Comparison of ENCODE assay signal across 2 cellular contexts in the genomic region with DNA sequence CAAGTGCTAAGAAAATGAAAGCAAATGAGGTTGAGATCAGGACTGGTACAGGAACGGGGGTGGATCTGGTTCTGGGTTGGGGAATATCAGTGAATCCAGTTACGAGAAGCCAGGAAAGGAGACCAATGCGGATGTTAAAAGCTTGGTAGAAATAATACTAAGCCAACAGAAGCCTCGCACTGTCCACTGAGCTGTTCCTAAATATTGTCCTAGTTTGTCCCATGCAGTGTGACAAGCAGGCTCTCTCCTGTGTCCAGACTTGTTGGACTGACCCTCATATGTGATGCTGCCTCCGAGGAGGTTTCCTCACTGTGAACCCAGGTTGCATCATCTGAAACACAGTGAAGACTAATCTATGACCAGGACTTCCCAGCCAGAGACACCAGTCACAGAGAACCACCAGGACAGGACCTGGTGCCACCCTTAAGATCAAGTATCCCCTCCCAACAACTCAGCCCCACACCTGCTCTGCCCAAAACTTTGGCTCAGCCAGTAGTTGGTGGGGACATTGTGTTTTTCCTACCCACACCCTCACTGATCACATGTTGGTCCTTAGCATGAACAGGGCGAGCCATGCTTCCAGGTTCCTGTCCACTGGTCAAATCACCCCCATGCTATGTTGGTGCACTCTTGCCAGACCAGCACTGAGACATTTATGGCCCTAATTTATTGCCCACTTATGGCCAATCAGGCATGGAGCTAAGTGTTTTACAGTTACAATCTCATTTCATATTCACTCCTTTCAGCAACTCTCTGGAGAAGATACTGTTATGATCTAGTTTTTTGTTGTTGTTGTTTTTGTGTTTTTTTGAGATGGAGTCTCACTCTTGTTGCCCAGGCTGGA.
A peak's percentile ranks its signal among the peaks of the same experiment; 100 is the strongest.
TF ChIP-seq lines count a peak whose summit lies in the region.

No MANE protein-coding gene starts in this region.

TF ChIP-seq in HCT116, 20 proteins besides CTCF, POLR2A, EP300 and RAD21:
- 0 out of 2 replicates have a peak, but pooled peaks have one; percentile 11 for TF ChIP-seq POLR2AphosphoS5 (IDR thresholded peaks at IDR 0.05; ENCODE audit: low read depth, low read length)
- peak; percentile 83 for TF ChIP-seq CEBPB (IDR thresholded peaks at IDR 0.05; ENCODE audit: low read depth)
- TF ChIP-seq ATF3 (IDR thresholded peaks at IDR 0.05), result no peak

TF ChIP-seq in HepG2, 621 proteins besides CTCF, POLR2A, EP300 and RAD21 (continued from another document and continues in another):
- 0 out of 2 replicates have a peak, but pooled peaks have one; percentile 31 for TF ChIP-seq RFXAP (CRISPR knock-in tag; IDR thresholded peaks at IDR 0.05; ENCODE audit: borderline replicate concordance)
- TF ChIP-seq ZGPAT (CRISPR knock-in tag; IDR thresholded peaks at IDR 0.05), result 0 out of 2 replicates have a peak, but pooled peaks have one; percentile 37
- peak; percentile 53; the same call in 1 of the 2 replicates for TF ChIP-seq FOSL2 (CRISPR knock-in tag; IDR thresholded peaks at IDR 0.05)
- TF ChIP-seq ZNF644 (CRISPR knock-in tag; IDR thresholded peaks at IDR 0.05; ENCODE audit: low read depth), result peak; percentile 49; the same call in 1 of the 2 replicates
- TF ChIP-seq ARID5B (CRISPR knock-in tag; IDR thresholded peaks at IDR 0.05), result 0 out of 2 replicates have a peak, but pooled peaks have one; percentile 5
- TF ChIP-seq ZNF800 (CRISPR knock-in tag; IDR thresholded peaks at IDR 0.05), result no peak; the same call in 1 of the 2 replicates
- TF ChIP-seq LCORL (IDR thresholded peaks at IDR 0.05), result no peak
- TF ChIP-seq LCORL (CRISPR knock-in tag; IDR thresholded peaks at IDR 0.05), result no peak
- TF ChIP-seq, protein P1, sequence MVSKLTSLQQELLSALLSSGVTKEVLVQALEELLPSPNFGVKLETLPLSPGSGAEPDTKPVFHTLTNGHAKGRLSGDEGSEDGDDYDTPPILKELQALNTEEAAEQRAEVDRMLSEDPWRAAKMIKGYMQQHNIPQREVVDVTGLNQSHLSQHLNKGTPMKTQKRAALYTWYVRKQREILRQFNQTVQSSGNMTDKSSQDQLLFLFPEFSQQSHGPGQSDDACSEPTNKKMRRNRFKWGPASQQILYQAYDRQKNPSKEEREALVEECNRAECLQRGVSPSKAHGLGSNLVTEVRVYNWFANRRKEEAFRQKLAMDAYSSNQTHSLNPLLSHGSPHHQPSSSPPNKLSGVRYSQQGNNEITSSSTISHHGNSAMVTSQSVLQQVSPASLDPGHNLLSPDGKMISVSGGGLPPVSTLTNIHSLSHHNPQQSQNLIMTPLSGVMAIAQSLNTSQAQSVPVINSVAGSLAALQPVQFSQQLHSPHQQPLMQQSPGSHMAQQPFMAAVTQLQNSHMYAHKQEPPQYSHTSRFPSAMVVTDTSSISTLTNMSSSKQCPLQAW (CRISPR knock-in tag; IDR thresholded peaks at IDR 0.05), result peak; percentile 43; the same call in 1 of the 2 replicates
- no peak for TF ChIP-seq ZNF776 (CRISPR knock-in tag; IDR thresholded peaks at IDR 0.05)
- TF ChIP-seq ZFAT (CRISPR knock-in tag; conservative IDR thresholded peaks at IDR 0.05), result 0 out of 2 replicates have a peak, but pooled peaks have one; percentile 50
- TF ChIP-seq, protein P2, sequence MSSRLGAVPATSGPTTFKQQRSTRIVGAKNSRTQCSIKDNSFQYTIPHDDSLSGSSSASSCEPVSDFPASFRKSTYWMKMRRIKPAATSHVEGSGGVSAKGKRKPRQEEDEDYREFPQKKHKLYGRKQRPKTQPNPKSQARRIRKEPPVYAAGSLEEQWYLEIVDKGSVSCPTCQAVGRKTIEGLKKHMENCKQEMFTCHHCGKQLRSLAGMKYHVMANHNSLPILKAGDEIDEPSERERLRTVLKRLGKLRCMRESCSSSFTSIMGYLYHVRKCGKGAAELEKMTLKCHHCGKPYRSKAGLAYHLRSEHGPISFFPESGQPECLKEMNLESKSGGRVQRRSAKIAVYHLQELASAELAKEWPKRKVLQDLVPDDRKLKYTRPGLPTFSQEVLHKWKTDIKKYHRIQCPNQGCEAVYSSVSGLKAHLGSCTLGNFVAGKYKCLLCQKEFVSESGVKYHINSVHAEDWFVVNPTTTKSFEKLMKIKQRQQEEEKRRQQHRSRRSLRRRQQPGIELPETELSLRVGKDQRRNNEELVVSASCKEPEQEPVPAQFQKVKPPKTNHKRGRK (CRISPR knock-in tag; IDR thresholded peaks at IDR 0.05), result no peak
- TF ChIP-seq KLF9 (CRISPR knock-in tag; IDR thresholded peaks at IDR 0.05; ENCODE audit: low read depth), result no peak
- no peak for TF ChIP-seq KDM2A (CRISPR knock-in tag; IDR thresholded peaks at IDR 0.05; ENCODE audit: borderline replicate concordance, low read depth)
- TF ChIP-seq, protein P3, sequence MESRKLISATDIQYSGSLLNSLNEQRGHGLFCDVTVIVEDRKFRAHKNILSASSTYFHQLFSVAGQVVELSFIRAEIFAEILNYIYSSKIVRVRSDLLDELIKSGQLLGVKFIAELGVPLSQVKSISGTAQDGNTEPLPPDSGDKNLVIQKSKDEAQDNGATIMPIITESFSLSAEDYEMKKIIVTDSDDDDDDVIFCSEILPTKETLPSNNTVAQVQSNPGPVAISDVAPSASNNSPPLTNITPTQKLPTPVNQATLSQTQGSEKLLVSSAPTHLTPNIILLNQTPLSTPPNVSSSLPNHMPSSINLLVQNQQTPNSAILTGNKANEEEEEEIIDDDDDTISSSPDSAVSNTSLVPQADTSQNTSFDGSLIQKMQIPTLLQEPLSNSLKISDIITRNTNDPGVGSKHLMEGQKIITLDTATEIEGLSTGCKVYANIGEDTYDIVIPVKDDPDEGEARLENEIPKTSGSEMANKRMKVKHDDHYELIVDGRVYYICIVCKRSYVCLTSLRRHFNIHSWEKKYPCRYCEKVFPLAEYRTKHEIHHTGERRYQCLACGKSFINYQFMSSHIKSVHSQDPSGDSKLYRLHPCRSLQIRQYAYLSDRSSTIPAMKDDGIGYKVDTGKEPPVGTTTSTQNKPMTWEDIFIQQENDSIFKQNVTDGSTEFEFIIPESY (CRISPR knock-in tag; IDR thresholded peaks at IDR 0.05), result no peak
- TF ChIP-seq CSRNP2 (CRISPR knock-in tag; conservative IDR thresholded peaks at IDR 0.05; ENCODE audit: low read depth), result no peak
- TF ChIP-seq SP5 (CRISPR knock-in tag; IDR thresholded peaks at IDR 0.05; ENCODE audit: borderline replicate concordance, low read depth), result no peak
- TF ChIP-seq MTA3 (CRISPR knock-in tag; IDR thresholded peaks at IDR 0.05), result no peak
- 0 out of 2 replicates have a peak, but pooled peaks have one; percentile 37 for TF ChIP-seq SETDB1 (CRISPR knock-in tag; IDR thresholded peaks at IDR 0.05; ENCODE audit: borderline replicate concordance)
- TF ChIP-seq MEIS2 (CRISPR knock-in tag; IDR thresholded peaks at IDR 0.05), result peak; percentile 48; the same call in 1 of the 2 replicates
- peak; percentile 71 for TF ChIP-seq POGK (CRISPR knock-in tag; conservative IDR thresholded peaks at IDR 0.05)
- no peak for TF ChIP-seq ZNF432 (CRISPR knock-in tag; IDR thresholded peaks at IDR 0.05; ENCODE audit: borderline replicate concordance)
- no peak for TF ChIP-seq ZNF737 (CRISPR knock-in tag; IDR thresholded peaks at IDR 0.05; ENCODE audit: borderline replicate concordance)
- no peak for TF ChIP-seq ZNF780A (CRISPR knock-in tag; IDR thresholded peaks at IDR 0.05)
- no peak for TF ChIP-seq ZNF138 (CRISPR knock-in tag; IDR thresholded peaks at IDR 0.05; ENCODE audit: low read depth)
- TF ChIP-seq IKZF1 (IDR thresholded peaks at IDR 0.05), result no peak
- TF ChIP-seq ZNF33B (CRISPR knock-in tag; IDR thresholded peaks at IDR 0.05), result 0 out of 2 replicates have a peak, but pooled peaks have one; percentile 16
- TF ChIP-seq AGO2 (optimal IDR thresholded peaks at IDR 0.05; ENCODE audit: low read depth, low read length), result no peak
- TF ChIP-seq ERF (CRISPR knock-in tag; IDR thresholded peaks at IDR 0.05), result 0 out of 2 replicates have a peak, but pooled peaks have one; percentile 1
- TF ChIP-seq ZNF280B (CRISPR knock-in tag; IDR thresholded peaks at IDR 0.05; ENCODE audit: borderline replicate concordance), result no peak
- no peak for TF ChIP-seq ZBTB7B (CRISPR knock-in tag; IDR thresholded peaks at IDR 0.05)
- TF ChIP-seq FOXC1 (CRISPR knock-in tag; IDR thresholded peaks at IDR 0.05; ENCODE audit: borderline replicate concordance), result 0 out of 2 replicates have a peak, but pooled peaks have one; percentile 35
- TF ChIP-seq THAP11 (CRISPR knock-in tag; IDR thresholded peaks at IDR 0.05), result peak; percentile 43; the same call in 1 of the 2 replicates
- no peak for TF ChIP-seq HIVEP1 (CRISPR knock-in tag; IDR thresholded peaks at IDR 0.05)
- TF ChIP-seq HNRNPL (IDR thresholded peaks at IDR 0.05; ENCODE audit: low read depth, low read length), result no peak
- TF ChIP-seq MAZ (IDR thresholded peaks at IDR 0.05; ENCODE audit: borderline replicate concordance, low read depth, low read length), result no peak
- TF ChIP-seq MAZ (CRISPR knock-in tag; IDR thresholded peaks at IDR 0.05; ENCODE audit: low read depth), result no peak
